ENCODE assay signal across 9 cellular contexts in the genomic region with DNA sequence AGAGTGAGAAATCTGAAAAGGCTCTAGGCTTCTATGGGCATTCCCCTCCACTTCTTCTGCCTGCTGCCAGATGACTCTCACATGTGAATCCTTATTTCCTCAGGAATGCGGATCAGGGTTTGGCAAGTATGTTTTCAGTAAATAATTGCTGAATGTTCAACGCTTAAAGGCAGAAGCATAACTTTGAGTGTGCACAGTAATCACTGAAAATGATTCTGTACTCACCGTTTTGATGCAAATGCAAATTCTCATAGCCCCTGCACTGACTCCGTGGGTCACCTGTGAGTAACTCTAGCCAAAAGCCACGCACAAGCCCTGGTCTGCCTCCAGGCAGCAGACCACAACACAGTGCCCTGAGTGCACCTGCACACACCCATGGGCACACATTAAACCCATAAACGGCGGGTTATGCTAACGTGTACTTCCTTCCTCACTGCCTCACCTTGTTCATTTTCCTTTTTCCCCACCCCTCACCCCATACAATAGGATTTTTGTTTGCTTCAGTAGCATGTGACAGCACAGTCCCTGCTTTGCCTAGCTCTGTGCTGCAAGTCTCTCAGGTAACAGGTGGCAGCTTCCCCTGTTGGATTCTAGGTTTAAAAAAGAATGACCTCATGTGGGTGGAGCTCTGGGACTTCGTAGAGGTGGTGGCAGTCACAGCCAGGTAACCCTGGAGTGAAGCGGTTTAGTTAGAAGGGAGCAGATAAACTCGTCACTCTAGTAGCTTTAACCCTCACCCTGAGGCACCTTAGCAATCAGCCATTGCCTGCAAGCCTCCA. TPM values are rescaled to one million over a fixed set of nuclear protein-coding genes. Genes with fewer than 3 reads are reported as not detected.
DNase-seq lines count a peak whose midpoint lies in the region; ATAC-seq and TF ChIP-seq lines count a peak whose summit lies in the region.
"Had no signal": no experiment of that assay in that cellular context is flagged by ENCODE, and none has a peak within 500 bp of the region (broad histone marks: within the 10 kb centered on the region; RNA-seq: fewer than 3 reads in every experiment).

Gene ARHGEF38 (plus strand): TSS at position 653 of the 779 bp plus-strand sequence. CDS start 146 bp downstream, outside the sequence.

- DNase-seq in Daoy (ENCODE audit: low read depth) = peak; percentile 3
- peak; percentile 37 for DNase-seq in NCI-H2107 (lab: John Stamatoyannopoulos, UW)
- DNase-seq in colonic mucosa = peak; percentile 90
- DNase-seq in myocyte (ENCODE audit: low read depth) = peak; percentile 34
- no peak for DNase-seq in HEK293T (ENCODE audit: extremely low spot score)
- DNase-seq in tibial artery = no peak
- DNase-seq in H7 = no peak

- no peaks in the 10 kb centered on the region for H3K9me3 ChIP-seq in colonic mucosa
- no peaks in the 10 kb centered on the region for H3K9me3 ChIP-seq in tibial artery
- H3K9me3 ChIP-seq: neutrophil had no signal

- H3K9ac ChIP-seq in colonic mucosa (ENCODE audit: low read depth in 2 of 2, low read length in 2 of 2) = peak within 1 kb of the TSS; percentile 36 to 80

- H3K4me3 ChIP-seq in colonic mucosa (peak within 1 kb of the TSS; percentile 10), tibial artery (no peak within 1 kb of the TSS), H7 (ENCODE audit: insufficient read depth, low read depth, low read length) (no peak within 1 kb of the TSS)

- ATAC-seq in HG03045 (IDR thresholded peaks at IDR 0.05; ENCODE audit: unreplicated experiment) = no peak

- peak within 1 kb of the TSS; percentile 88 for H3K27ac ChIP-seq in colonic mucosa
- no peak within 1 kb of the TSS for H3K27ac ChIP-seq in tibial artery
- H3K27ac ChIP-seq: neutrophil had no signal

- intact Hi-C loops in colonic mucosa (cut with DNase I) = no loop called here
- intact Hi-C loops in tibial artery (cut with DNase I; ENCODE audit: low total_unique reads) = no loop called here

- H3K27me3 ChIP-seq in colonic mucosa (no peaks in the 10 kb centered on the region), tibial artery (no peaks in the 10 kb centered on the region), H7 (ENCODE audit: control insufficient read depth, insufficient read depth, low read length) (peaks cover 83% of the 10 kb centered on the region)
- H3K27me3 ChIP-seq: neutrophil had no signal

- CTCF ChIA-PET in HEK293T (lab: Yijun Ruan, JAX) = no interaction called here

- no peaks in the 10 kb centered on the region for H3K4me1 ChIP-seq in colonic mucosa
- no peaks in the 10 kb centered on the region for H3K4me1 ChIP-seq in tibial artery

- H3K36me3 ChIP-seq in colonic mucosa = no peaks in the 10 kb centered on the region
- no peaks in the 10 kb centered on the region for H3K36me3 ChIP-seq in tibial artery
- H3K36me3 ChIP-seq in H7 (replicated peaks; ENCODE audit: control insufficient read depth, insufficient read depth, low read length) = no peaks in the 10 kb centered on the region
- H3K36me3 ChIP-seq: neutrophil had no signal

- TF ChIP-seq CTCF in colonic mucosa (IDR thresholded peaks at IDR 0.05) (no peak), tibial artery (IDR thresholded peaks at IDR 0.05) (no peak)

- POLR2A ChIA-PET in HEK293T (lab: Yijun Ruan, JAX) = no interaction called here

TF ChIP-seq in HEK293T, 16 proteins besides CTCF, POLR2A, EP300 and RAD21:
- TF ChIP-seq SUZ12 (IDR thresholded peaks at IDR 0.05) = no peak
TF ChIP-seq in HEK293T: peak in this region for 0.

RNA-seq across cellular contexts. Expression of gene ARHGEF38, which starts in this region (rescaled TPM):
- not detected in 2 replicates for total RNA-seq in Daoy (2014; rRNA removed; shearing (Covaris generic))
- total RNA-seq in colonic mucosa = 10 to 100 TPM; 14.4 to 14.8 TPM
- 0.13 and 0.47 TPM in 2 replicates for total RNA-seq in myocyte
- not detected for polyA plus RNA-seq in myocyte (2012)
- not detected in 2 replicates for total RNA-seq in H7 (2014; rRNA removed; shearing (Covaris generic))

Comparison
In these comparisons a context has a peak if more than half of its experiments do, and no peak if none do; other contexts are left out.
1. RNA of gene ARHGEF38 (total RNA-seq): 14.4 to 14.8 TPM in colonic mucosa; 0.13 to 0.47 TPM in myocyte, not detected in Daoy and not detected in H7; every median in the first group is over 10 times any median in the second.
2. Peak in DNase-seq in Daoy; RNA of the gene not detected or under 1 TPM.
3. Peak in DNase-seq in myocyte; RNA of the gene not detected or under 1 TPM.
4. DNase-seq: peak in NCI-H2107 (single experiment) and colonic mucosa (single experiment); none in HEK293T (single experiment), tibial artery (0 of 2) and H7 (single experiment).